8 cellular contexts compared by ENCODE assay signal in the genomic region with DNA sequence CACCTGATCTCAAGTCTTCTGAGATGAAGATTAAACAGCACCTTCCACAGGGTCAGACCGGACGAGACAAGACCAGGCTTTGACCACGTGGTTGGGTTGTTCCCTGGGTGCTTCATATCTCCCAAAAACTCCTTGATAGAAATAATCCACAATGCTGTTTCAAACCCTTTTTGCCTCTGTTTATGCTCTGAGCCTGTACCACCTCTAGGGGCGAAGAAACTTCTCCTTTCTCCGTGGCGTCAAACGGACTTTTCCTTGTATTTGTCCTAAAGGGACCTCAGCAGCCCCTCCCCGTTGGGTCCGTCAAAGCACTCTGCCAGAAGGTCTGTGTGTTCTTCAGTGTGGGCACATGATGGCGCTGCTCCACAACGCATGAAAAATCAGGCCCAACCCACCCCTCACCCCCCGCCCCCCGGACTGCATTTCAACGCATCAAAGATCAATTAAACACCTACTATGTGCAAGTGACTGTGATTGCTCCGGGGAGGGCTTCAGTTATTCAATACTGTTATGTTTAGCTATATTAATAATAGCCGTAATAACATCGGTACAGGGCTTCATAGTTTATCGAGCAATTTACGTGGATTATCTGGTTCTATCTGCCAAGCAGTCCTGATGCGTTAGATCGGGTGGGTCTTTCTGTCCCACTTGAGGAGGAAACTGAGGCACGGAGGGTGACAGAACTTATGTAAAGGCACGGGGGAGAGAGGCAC. TPM values are rescaled to one million over a fixed set of nuclear protein-coding genes. Genes with fewer than 3 reads are reported as not detected.
A peak's percentile ranks its signal among the peaks of the same experiment; 100 is the strongest.
DNase-seq lines count a peak whose midpoint lies in the region; ATAC-seq and TF ChIP-seq lines count a peak whose summit lies in the region.

No MANE protein-coding gene starts in this region.

- H3K9me3 ChIP-seq in HUES48 (ENCODE audit: control insufficient read depth, insufficient read depth, low read length), result no peaks in the 10 kb centered on the region
- no peaks in the 10 kb centered on the region for H3K9me3 ChIP-seq in mammary epithelial cell (replicated peaks; ENCODE audit: insufficient read depth, low read length)
- H3K9me3 ChIP-seq in transverse colon, result no peaks in the 10 kb centered on the region

- intact Hi-C loops in mammary epithelial cell (cut with micrococcal nuclease) (loop anchor here (1.0 to 5.0 kb wide), 8 partner anchors 99 to 651 kb away; no protein-coding TSS in a partner anchor), transverse colon (cut with DNase I; ENCODE audit: low total_unique reads) (no loop called here)

- CTCF ChIA-PET in mammary epithelial cell (lab: Charles Lee; ENCODE audit: low non-redundant PET), result interaction anchor here (0.6 to 1.1 kb wide), 3 partner anchors 229 to 319 kb away, joined by 3 to 20 read pairs (median 4); no protein-coding TSS in a partner anchor

- 16% methylated on average over 23 of the region's 23 CpGs for WGBS in mammary epithelial cell (ENCODE audit: low coverage, missing lambda C conversion rate)
- 17 to 19% methylated on average over 6 to 23 of the region's 23 CpGs for WGBS in transverse colon (ENCODE audit: low coverage in 1 of 2), 2 donors

- H3K27ac ChIP-seq in HUES48 (ENCODE audit: low read depth, low read length) (no peak overlapping the region), mammary epithelial cell (ENCODE audit: insufficient read depth, low read depth, low read length) (no peak overlapping the region), transverse colon (no peak overlapping the region)

- H4K20me1 ChIP-seq in mammary epithelial cell (ENCODE audit: insufficient read depth, low read length), result no peaks in the 10 kb centered on the region

- DNase-seq in DMS114 treated with DMSO at 0.1 percent for 48 hours (lab: John Stamatoyannopoulos, UW; ENCODE audit: unreplicated experiment) (peak; percentile 66), RPMI8226 (peak; percentile 72), mammary epithelial cell (no peak), left kidney (ENCODE audit: low read depth, low spot score) (peak; percentile 77), transverse colon (peak; percentile 25)

- H3K4me1 ChIP-seq in HUES48 (ENCODE audit: control insufficient read depth, insufficient read depth, low read length) (peaks cover 2% of the 10 kb centered on the region), mammary epithelial cell (ENCODE audit: insufficient read depth, low read length) (peaks cover 29% of the 10 kb centered on the region), transverse colon (no peaks in the 10 kb centered on the region)

- no TSS peak for BruUV-seq in mammary epithelial cell (replicated peaks; lab: Mats Ljungman, UMichigan)

- H2AFZ ChIP-seq in mammary epithelial cell (ENCODE audit: low read depth, low read length), result peak overlapping the region; percentile 34

- H3K79me2 ChIP-seq in mammary epithelial cell (ENCODE audit: insufficient read depth, low read length), result no peaks in the 10 kb centered on the region

- TF ChIP-seq CTCF in mammary epithelial cell (conservative IDR thresholded peaks at IDR 0.05 in 1 of 2, IDR thresholded peaks at IDR 0.05 in 1 of 2; ENCODE audit: extremely low read depth in 1 of 2, insufficient read depth in 1 of 2, low read depth in 1 of 2, low read length in 2 of 2) (peak; percentile 41 to 64), transverse colon (IDR thresholded peaks at IDR 0.05) (peak in 4 of 5 experiments; percentile 18 to 51 (median 32))

- TF ChIP-seq EP300 in transverse colon (IDR thresholded peaks at IDR 0.05; ENCODE audit: low read depth), result no peak

- H3K9ac ChIP-seq in HUES48 (ENCODE audit: low read depth, low read length), result no peak overlapping the region
- no peak overlapping the region for H3K9ac ChIP-seq in mammary epithelial cell (ENCODE audit: insufficient read depth, low read length)

- H3K36me3 ChIP-seq in HUES48 (ENCODE audit: control insufficient read depth, insufficient read depth, low read length), result no peaks in the 10 kb centered on the region
- H3K36me3 ChIP-seq in mammary epithelial cell (ENCODE audit: insufficient read depth, low read length), result no peaks in the 10 kb centered on the region
- H3K36me3 ChIP-seq in transverse colon, result no peaks in the 10 kb centered on the region

- in situ Hi-C loops in mammary epithelial cell (cut with MboI; ENCODE audit: low sequenced_read_pairs in 2 of 2), result loop anchor here in 1 of 2 donors (10.0 kb wide), 2 partner anchors 229 to 309 kb away; a partner anchor contains a TSS
- in situ Hi-C loops in transverse colon (cut with MboI; ENCODE audit: low pct_ligation_motif_present in 1 of 4, low pct_unique_long_range_greater_than_20kb in 1 of 4, low sequenced_read_pairs in 3 of 4), result loop anchor here in 2 of 4 donors (25.0 kb wide), 2 partner anchors 216 to 316 kb away; a partner anchor contains a TSS

- no peak for TF ChIP-seq POLR2A in transverse colon (IDR thresholded peaks at IDR 0.05)

- H3K4me2 ChIP-seq in mammary epithelial cell (ENCODE audit: insufficient read depth, low read depth, low read length), result peak overlapping the region; percentile 47

- dilution Hi-C loops in mammary epithelial cell (cut with HindIII; ENCODE audit: low sequenced_read_pairs), result no loop called here

- H3K27me3 ChIP-seq in HUES48 (ENCODE audit: control insufficient read depth, insufficient read depth, low read length), result peaks cover 3% of the 10 kb centered on the region
- peaks cover 4% of the 10 kb centered on the region for H3K27me3 ChIP-seq in mammary epithelial cell (ENCODE audit: insufficient read depth, low read length)
- peaks cover 20% of the 10 kb centered on the region for H3K27me3 ChIP-seq in transverse colon

- ATAC-seq in HG02571 (IDR thresholded peaks at IDR 0.05; ENCODE audit: unreplicated experiment) (no peak), GM21381 (IDR thresholded peaks at IDR 0.05; ENCODE audit: unreplicated experiment) (no peak)

- 0 out of 2 replicates have a peak overlapping the region, but pooled peaks have one; percentile 14 for H3K4me3 ChIP-seq in HUES48 (ENCODE audit: low read depth, low read length)
- H3K4me3 ChIP-seq in mammary epithelial cell (replicated peaks in 1 of 3; ENCODE audit: insufficient read depth in 1 of 3, low read depth in 2 of 3, low read length in 3 of 3), result no peak overlapping the region
- H3K4me3 ChIP-seq in transverse colon, result no peak overlapping the region

RNA-seq across cellular contexts. Expression of a gene that starts 17.3 kb away (rescaled TPM):
- 100 to 1,000 TPM; 210 to 354 TPM for total RNA-seq in mammary epithelial cell
- polyA plus RNA-seq in mammary epithelial cell, result 497 TPM
- 395 TPM for polyA minus RNA-seq in mammary epithelial cell
- total RNA-seq in transverse colon, result 100 to 1,000 TPM in 3 of 4 donors, 10 to 100 TPM in 1; 69.6 to 217 (median 146) TPM

RNA-seq across cellular contexts. Expression of a gene that starts 39.4 kb away (rescaled TPM):
- 1 to 10 TPM; 5.8 to 7.4 TPM for total RNA-seq in mammary epithelial cell
- 4.4 TPM for polyA plus RNA-seq in mammary epithelial cell
- 12.1 TPM for polyA minus RNA-seq in mammary epithelial cell
- 1 to 10 TPM in 2 of 4 donors, under 1 TPM in 2; 0.37 to 3.0 (median 1.5) TPM for total RNA-seq in transverse colon
